20 cellular contexts compared by ENCODE assay signal in genomic region chr9:128102196-128102595, GRCh38. TPM values are rescaled to one million over a fixed set of nuclear protein-coding genes. Genes with fewer than 3 reads are reported as not detected.
DNase-seq lines count a peak whose midpoint lies in the region; ATAC-seq and TF ChIP-seq lines count a peak whose summit lies in the region.
"Had no signal": no experiment of that assay in that cellular context is flagged by ENCODE, and none has a peak within 500 bp of the region (broad histone marks: within the 10 kb centered on the region; RNA-seq: fewer than 3 reads in every experiment).

No MANE protein-coding gene starts in this region.

- 94% methylated on average over 13 of the region's 13 CpGs for WGBS in hepatocyte (ENCODE audit: low lambda C conversion rate, missing lambda C conversion rate)

- POLR2A ChIA-PET in GM10248 (lab: Yijun Ruan, JAX), result interaction anchor here (1.1 kb wide), 1 partner anchor 8 kb away, joined by 3 read pairs; no protein-coding TSS in a partner anchor

- H3K4me2 ChIP-seq in BLaER1 treated with 17β-estradiol and CSF1 and Interleukin-3, amounts not matched to agents 10 nM and 100 nM, result peak overlapping the region; percentile 80 to 98 (median 91)
- H3K4me2 ChIP-seq in hepatocyte, result no peak overlapping the region

- peaks cover 9% of the 10 kb centered on the region for H3K27me3 Mint-ChIP-seq in HFFc6 (ENCODE audit: insufficient read depth)
- H3K27me3 Mint-ChIP-seq: naive thymus-derived CD8-positive, alpha-beta T cell had no signal

- no peak overlapping the region for H2AFZ ChIP-seq in hepatocyte

- H3K36me3 Mint-ChIP-seq in HFFc6 (ENCODE audit: low read depth), result peaks cover 35% of the 10 kb centered on the region

- DNase-seq in HFFc6 (no peak), hepatocyte (ENCODE audit: low spot score) (no peak), posterior vena cava (ENCODE audit: low spot score) (peak; percentile 45), GM10248 (ENCODE audit: extremely low spot score) (no peak), kidney glomerular epithelial cell (lab: John Stamatoyannopoulos, UW) (no peak)
- DNase-seq: activated CD8-positive, alpha-beta memory T cell treated with anti-CD3 and anti-CD28 coated beads, Interleukin-2, amount 50 U/mL, for 48 hours; AML-193; DMS79; Kasumi-1; naive thymus-derived CD8-positive, alpha-beta T cell; NCI-H1694 treated with DMSO at 0.1 percent for 48 hours; NCI-H526; WERI-Rb-1 had no signal

- ATAC-seq in HG02870 (IDR thresholded peaks at IDR 0.05; ENCODE audit: unreplicated experiment) (no peak), GM18870 (IDR thresholded peaks at IDR 0.05; ENCODE audit: unreplicated experiment) (no peak)
- ATAC-seq: activated naive CD4-positive, alpha-beta T cell treated with anti-CD3 and anti-CD28 coated beads, Interleukin-2, amount 50 U/mL, for 72 hours; naive thymus-derived CD8-positive, alpha-beta T cell; Panc1 had no signal

- H3K27ac ChIP-seq in BLaER1 treated with 17β-estradiol and CSF1 and Interleukin-3, amounts not matched to agents 10 nM and 100 nM, result peak overlapping the region in 10 of 11 experiments; percentile 27 to 88 (median 60); a peak in 16 of 22 replicates
- H3K27ac ChIP-seq in hepatocyte, result peak overlapping the region; percentile 82
- H3K27ac ChIP-seq: HL-60 had no signal

- H3K27me3 ChIP-seq in BLaER1 treated with 17β-estradiol and CSF1 and Interleukin-3, amounts not matched to agents 10 nM and 100 nM, result no peaks in the 10 kb centered on the region
- H3K27me3 ChIP-seq in hepatocyte, result no peaks in the 10 kb centered on the region

- peaks cover 74 to 93% (median 75%) of the 10 kb centered on the region in 10 experiments for H3K4me1 ChIP-seq in BLaER1 treated with 17β-estradiol and CSF1 and Interleukin-3, amounts not matched to agents 10 nM and 100 nM
- peaks cover 45% of the 10 kb centered on the region for H3K4me1 ChIP-seq in hepatocyte (ENCODE audit: insufficient read depth)

- H3K9me3 Mint-ChIP-seq in HFFc6, result no peaks in the 10 kb centered on the region
- H3K9me3 Mint-ChIP-seq: activated naive CD4-positive, alpha-beta T cell treated with anti-CD3 and anti-CD28 coated beads, Interleukin-2, amount 50 U/mL, for 72 hours; naive thymus-derived CD8-positive, alpha-beta T cell had no signal

- peak overlapping the region in 3 of 10 experiments; percentile 12 to 45 (median 29); a peak in 4 of 20 replicates for H3K4me3 ChIP-seq in BLaER1 treated with 17β-estradiol and CSF1 and Interleukin-3, amounts not matched to agents 10 nM and 100 nM
- no peak overlapping the region for H3K4me3 ChIP-seq in hepatocyte

- no peaks in the 10 kb centered on the region for H3K9me3 ChIP-seq in BLaER1 treated with 17β-estradiol and CSF1 and Interleukin-3, amounts not matched to agents 10 nM and 100 nM (replicated peaks in 1 of 11)
- no peaks in the 10 kb centered on the region for H3K9me3 ChIP-seq in hepatocyte (ENCODE audit: low read depth)

- H3K79me2 ChIP-seq in hepatocyte, result peaks cover 50% of the 10 kb centered on the region

- H3K4me3 Mint-ChIP-seq in HFFc6, result no peak overlapping the region

- CTCF ChIA-PET in GM10248 (lab: Yijun Ruan, JAX), result interaction anchor here (1.5 to 5.5 kb wide), 2 partner anchors 10 to 13 kb away, joined by 3 to 53 read pairs; no protein-coding TSS in a partner anchor

- H3K9ac ChIP-seq in BLaER1 treated with 17β-estradiol and CSF1 and Interleukin-3, amounts not matched to agents 10 nM and 100 nM, result peak overlapping the region in 10 of 11 experiments; percentile 28 to 77 (median 60); a peak in 17 of 22 replicates

- H3K9me2 ChIP-seq in hepatocyte (replicated peaks; ENCODE audit: insufficient read depth), result no peaks in the 10 kb centered on the region

- H3K4me1 Mint-ChIP-seq in HFFc6 (ENCODE audit: low read depth), result peaks cover 43% of the 10 kb centered on the region

- H3K36me3 ChIP-seq in BLaER1 treated with 17β-estradiol and CSF1 and Interleukin-3, amounts not matched to agents 10 nM and 100 nM, result peaks cover 47 to 79% (median 64%) of the 10 kb centered on the region in 11 experiments
- no peaks in the 10 kb centered on the region for H3K36me3 ChIP-seq in hepatocyte (replicated peaks; ENCODE audit: insufficient read depth, low read depth)

- no peak for TF ChIP-seq CTCF in HFFc6 (IDR thresholded peaks at IDR 0.05)
- no peak for TF ChIP-seq CTCF in hepatocyte (IDR thresholded peaks at IDR 0.05; ENCODE audit: poor library complexity)
- TF ChIP-seq CTCF in GM10248 (IDR thresholded peaks at IDR 0.05; ENCODE audit: control extremely low read depth, extremely low read depth, low read depth, missing control alignments), result no peak

- intact Hi-C loops in posterior vena cava (cut with DNase I), result loop anchor here (10.0 kb wide), 2 partner anchors 137 to 157 kb away; no protein-coding TSS in a partner anchor

- peak overlapping the region; percentile 31; the same call in 1 of the 2 replicates for H3K27ac Mint-ChIP-seq in HFFc6

- peaks cover 53 to 100% (median 94%) of the 10 kb centered on the region in 11 experiments for H4K20me1 ChIP-seq in BLaER1 treated with 17β-estradiol and CSF1 and Interleukin-3, amounts not matched to agents 10 nM and 100 nM
- H4K20me1 ChIP-seq in hepatocyte (ENCODE audit: insufficient read depth, poor library complexity, severe bottlenecking), result no peaks in the 10 kb centered on the region

RNA-seq across cellular contexts. Expression of gene PTGES2, which starts 25.3 kb away (rescaled TPM):
- total RNA-seq in HFFc6 (2021; fragmentation: NEBNext Ultra II Directional; extraction: Animal tissue kit (Norgen Biotek cat#: 25700)), result 10 to 100 TPM; 68.5 to 82.8 (median 70.6) TPM
- total RNA-seq in hepatocyte (29.4 and 36.5 TPM in 2 replicates), posterior vena cava (10 to 100 TPM; 38.6 to 38.9 TPM)
- polyA plus RNA-seq in hepatocyte, result 68.1 and 81.7 TPM in 2 replicates

RNA-seq across cellular contexts. Expression of gene SLC25A25, which starts 34.2 kb away (rescaled TPM):
- total RNA-seq in HFFc6 (2021; fragmentation: NEBNext Ultra II Directional; extraction: Animal tissue kit (Norgen Biotek cat#: 25700)), result 10 to 100 TPM; 16.5 to 20.7 (median 18.4) TPM
- 52.4 and 62.3 TPM in 2 replicates for total RNA-seq in hepatocyte
- 40.1 and 51.0 TPM in 2 replicates for polyA plus RNA-seq in hepatocyte
- 10 to 100 TPM; 22.9 to 35.2 TPM for total RNA-seq in posterior vena cava

RNA-seq across cellular contexts. Expression of gene NAIF1, which starts 35.1 kb away (rescaled TPM):
- 10 to 100 TPM in 3 of 6 experiments, 1 to 10 TPM in 3; 8.7 to 11.5 (median 9.8) TPM for total RNA-seq in HFFc6 (2021; fragmentation: NEBNext Ultra II Directional; extraction: Animal tissue kit (Norgen Biotek cat#: 25700))
- total RNA-seq in hepatocyte (9.6 and 10.3 TPM in 2 replicates), posterior vena cava (1 to 10 TPM; 6.0 to 7.1 TPM)
- 7.0 and 8.0 TPM in 2 replicates for polyA plus RNA-seq in hepatocyte

RNA-seq across cellular contexts. Expression of gene LCN2, which starts 47.1 kb away (rescaled TPM):
- total RNA-seq in HFFc6 (2021; fragmentation: NEBNext Ultra II Directional; extraction: Animal tissue kit (Norgen Biotek cat#: 25700)), result not detected
- total RNA-seq in hepatocyte, result 5.3 and 14.3 TPM in 2 replicates
- polyA plus RNA-seq in hepatocyte, result 5.6 and 12.8 TPM in 2 replicates
- total RNA-seq in posterior vena cava, result under 1 TPM; 0.67 to 0.69 TPM
- total RNA-seq: activated naive CD4-positive, alpha-beta T cell treated with anti-CD3 and anti-CD28 coated beads, Interleukin-2, amount 50 U/mL, for 72 hours; glomerular endothelial cell; naive thymus-derived CD8-positive, alpha-beta T cell had no signal
- polyA plus RNA-seq: naive thymus-derived CD8-positive, alpha-beta T cell had no signal

RNA-seq across cellular contexts. Expression of gene BBLN, which starts 57.9 kb away (rescaled TPM):
- 10 to 100 TPM; 45.7 to 63.2 (median 50.5) TPM for total RNA-seq in HFFc6 (2021; fragmentation: NEBNext Ultra II Directional; extraction: Animal tissue kit (Norgen Biotek cat#: 25700))
- 88.1 and 102 TPM in 2 replicates for total RNA-seq in hepatocyte
- 86.6 and 92.6 TPM in 2 replicates for polyA plus RNA-seq in hepatocyte
- 10 to 100 TPM; 41.9 to 49.1 TPM for total RNA-seq in posterior vena cava
